ENCODE assay signal across 8 cellular contexts in genomic region chr12:110316861-110317260, GRCh38. TPM values are rescaled to one million over a fixed set of nuclear protein-coding genes. Genes with fewer than 3 reads are reported as not detected.
DNase-seq lines count a peak whose midpoint lies in the region; ATAC-seq and TF ChIP-seq lines count a peak whose summit lies in the region.

No MANE protein-coding gene starts in this region.

- no peak overlapping the region for H3K4me3 ChIP-seq in ACC112 (ENCODE audit: low read depth, low read length)

- no peaks in the 10 kb centered on the region for H3K27me3 Mint-ChIP-seq in brain
- no peaks in the 10 kb centered on the region for H3K27me3 Mint-ChIP-seq in stimulated activated naive CD8-positive, alpha-beta T cell treated with anti-CD3 and anti-CD28 coated beads, Interleukin-15, amount 100 ng/mL, for 72 hours

- peaks cover 26% of the 10 kb centered on the region for H3K36me3 ChIP-seq in ACC112 (ENCODE audit: insufficient read depth, low read length)

- no peak for TF ChIP-seq CTCF in brain (conservative IDR thresholded peaks at IDR 0.05)

- H3K27ac Mint-ChIP-seq in brain = peak overlapping the region in 4 of 5 experiments; percentile 26 to 73 (median 64)
- peak overlapping the region in 1 of 2 donors; percentile 10 for H3K27ac Mint-ChIP-seq in stimulated activated naive CD8-positive, alpha-beta T cell treated with anti-CD3 and anti-CD28 coated beads, Interleukin-15, amount 100 ng/mL, for 72 hours

- ATAC-seq in HG03045 (IDR thresholded peaks at IDR 0.05; ENCODE audit: unreplicated experiment) = no peak
- ATAC-seq in stimulated activated naive CD8-positive, alpha-beta T cell treated with anti-CD3 and anti-CD28 coated beads, Interleukin-15, amount 100 ng/mL, for 72 hours = no peak

- peak; percentile 59 for DNase-seq in KBM-7
- peak; percentile 15 for DNase-seq in midbrain (lab: John Stamatoyannopoulos, UW)
- DNase-seq in NCI-H2081 (lab: John Stamatoyannopoulos, UW) = no peak
- DNase-seq in stimulated activated naive CD8-positive, alpha-beta T cell treated with anti-CD3 and anti-CD28 coated beads, Interleukin-15, amount 100 ng/mL, for 72 hours = no peak
- DNase-seq in NCI-H748 treated with DMSO at 0.1 percent for 48 hours (lab: John Stamatoyannopoulos, UW) = no peak

- no peaks in the 10 kb centered on the region for H3K9me3 Mint-ChIP-seq in brain
- no peaks in the 10 kb centered on the region for H3K9me3 Mint-ChIP-seq in stimulated activated naive CD8-positive, alpha-beta T cell treated with anti-CD3 and anti-CD28 coated beads, Interleukin-15, amount 100 ng/mL, for 72 hours

- peaks cover 12% of the 10 kb centered on the region for H3K4me1 Mint-ChIP-seq in brain
- H3K4me1 Mint-ChIP-seq in stimulated activated naive CD8-positive, alpha-beta T cell treated with anti-CD3 and anti-CD28 coated beads, Interleukin-15, amount 100 ng/mL, for 72 hours = peaks cover 32% of the 10 kb centered on the region

- H3K27me3 ChIP-seq in ACC112 (ENCODE audit: insufficient read depth, low read length) = no peaks in the 10 kb centered on the region

- H3K27ac ChIP-seq in ACC112 (ENCODE audit: low read depth, low read length) = peak overlapping the region; percentile 92

- peaks cover 62% of the 10 kb centered on the region for H3K4me1 ChIP-seq in ACC112 (ENCODE audit: control insufficient read depth, insufficient read depth, low read length, unreplicated experiment)

- H2AFZ ChIP-seq in ACC112 (ENCODE audit: low read length, unreplicated experiment) = no peak overlapping the region

- in situ Hi-C loops in KBM-7 (cut with MboI; ENCODE audit: low pct_unique_long_range_greater_than_20kb, low sequenced_read_pairs) = no loop called here

- peaks cover 69% of the 10 kb centered on the region for H3K36me3 Mint-ChIP-seq in brain

- H3K79me2 ChIP-seq in ACC112 (ENCODE audit: control insufficient read depth, insufficient read depth, low read length, unreplicated experiment) = peaks cover 66% of the 10 kb centered on the region

- H3K4me3 Mint-ChIP-seq in brain = no peak overlapping the region
- H3K4me3 Mint-ChIP-seq in stimulated activated naive CD8-positive, alpha-beta T cell treated with anti-CD3 and anti-CD28 coated beads, Interleukin-15, amount 100 ng/mL, for 72 hours = no peak overlapping the region

RNA-seq across cellular contexts. Expression of gene ATP2A2, which starts 35.8 kb away (rescaled TPM):
- 139 TPM for polyA plus RNA-seq in brain (ENCODE audit: insufficient read depth, low read depth, low replicate concordance)

Comparison
In these comparisons a context has a peak if more than half of its experiments do, and no peak if none do; other contexts are left out.
1. DNase-seq: peak in KBM-7 (single experiment) and midbrain (single experiment); none in NCI-H2081 (0 of 2), stimulated activated naive CD8-positive, alpha-beta T cell treated with anti-CD3 and anti-CD28 coated beads, Interleukin-15, amount 100 ng/mL, for 72 hours (0 of 2) and NCI-H748 treated with DMSO at 0.1 percent for 48 hours (single experiment).